8 cellular contexts compared by ENCODE assay signal in the genomic region with DNA sequence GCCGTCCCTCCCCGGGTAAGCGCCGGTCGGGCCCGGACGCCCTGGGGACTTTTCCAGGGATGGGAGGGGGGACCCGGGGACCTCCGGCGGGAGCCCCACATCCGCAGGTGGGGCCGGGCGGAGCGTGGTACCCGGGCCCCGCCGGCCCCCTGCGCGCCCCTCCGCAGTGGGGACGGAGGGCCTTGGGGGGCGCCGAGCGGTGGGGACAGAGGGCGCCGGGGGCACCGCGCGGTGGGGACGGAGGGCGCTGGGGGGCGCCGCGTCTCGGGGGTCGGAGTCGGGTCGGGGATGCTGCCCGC. TPM values are rescaled to one million over a fixed set of nuclear protein-coding genes. Genes with fewer than 3 reads are reported as not detected.
DNase-seq lines count a peak whose midpoint lies in the region; ATAC-seq and TF ChIP-seq lines count a peak whose summit lies in the region.

No MANE protein-coding gene starts in this region.

- ATAC-seq in HG02840 (IDR thresholded peaks at IDR 0.05; ENCODE audit: low FRiP score, unreplicated experiment) (peak; percentile 31), HG03039 (IDR thresholded peaks at IDR 0.05; ENCODE audit: unreplicated experiment) (no peak), HG02623 (IDR thresholded peaks at IDR 0.05; ENCODE audit: unreplicated experiment) (no peak)

- no peaks in the 10 kb centered on the region for H3K36me3 Mint-ChIP-seq in mesothelial cell of epicardium

- no peaks in the 10 kb centered on the region for H3K27me3 ChIP-seq in breast epithelium

- intact Hi-C loops in breast epithelium (cut with DNase I; ENCODE audit: low total_unique reads) = no loop called here

- no peak overlapping the region for H3K27ac Mint-ChIP-seq in mesothelial cell of epicardium

- H3K27ac ChIP-seq in breast epithelium (peak overlapping the region; percentile 81 to 89), mesodermal cell (ENCODE audit: low read depth, low read length, severe bottlenecking) (no peak overlapping the region)

- TF ChIP-seq CTCF in AG10803 (conservative IDR thresholded peaks at IDR 0.05; ENCODE audit: low read length) (no peak), breast epithelium (IDR thresholded peaks at IDR 0.05) (no peak), mesothelial cell of epicardium (IDR thresholded peaks at IDR 0.05; ENCODE audit: unreplicated experiment) (no peak)

- H3K9me3 ChIP-seq in breast epithelium (no peaks in the 10 kb centered on the region), mesodermal cell (ENCODE audit: control insufficient read depth, low read length) (no peaks in the 10 kb centered on the region)

- H3K4me3 ChIP-seq in AG10803 (ENCODE audit: low read length) (peak overlapping the region; percentile 57), breast epithelium (peak overlapping the region; percentile 83 to 89 (median 83)), mesodermal cell (ENCODE audit: extremely low read depth, insufficient read depth, low read length, poor library complexity, severe bottlenecking) (peak overlapping the region; percentile 66)

- H3K4me1 ChIP-seq in breast epithelium = peaks cover 0 to 7% of the 10 kb centered on the region in 2 donors
- no peaks in the 10 kb centered on the region for H3K4me1 ChIP-seq in mesodermal cell (ENCODE audit: control insufficient read depth, insufficient read depth, low read length, poor library complexity, severe bottlenecking)

- no peaks in the 10 kb centered on the region for H3K9me3 Mint-ChIP-seq in mesothelial cell of epicardium

- H3K4me1 Mint-ChIP-seq in mesothelial cell of epicardium = peaks cover 51% of the 10 kb centered on the region

- DNase-seq in AG10803 (ENCODE audit: low read depth) = no peak
- DNase-seq in breast epithelium (ENCODE audit: low spot score in 2 of 2) = no peak
- DNase-seq in superior temporal gyrus (ENCODE audit: extremely low spot score) = no peak
- DNase-seq in mesothelial cell of epicardium (ENCODE audit: low spot score in 2 of 2, unreplicated experiment in 2 of 2) = no peak

- no peak for TF ChIP-seq POLR2A in breast epithelium (IDR thresholded peaks at IDR 0.05)

- WGBS in mesodermal cell (ENCODE audit: insufficient coverage in 2 of 2), 2 experiments = 0% methylated on average over 8 of the region's 39 CpGs; no CpG with 5 or more reads in 1 of the 2 experiments

- H3K36me3 ChIP-seq in breast epithelium (no peaks in the 10 kb centered on the region), mesodermal cell (ENCODE audit: control insufficient read depth, insufficient read depth, low read length) (no peaks in the 10 kb centered on the region)

- H3K27me3 Mint-ChIP-seq in mesothelial cell of epicardium (ENCODE audit: low read depth) = peaks cover 13% of the 10 kb centered on the region

- H3K4me3 Mint-ChIP-seq in mesothelial cell of epicardium = no peak overlapping the region

RNA-seq across cellular contexts. Expression of gene PLEKHG1, which starts 0.3 kb away (rescaled TPM):
- total RNA-seq in breast epithelium = 10 to 100 TPM; 26.4 to 77.0 (median 40.2) TPM
- polyA plus RNA-seq in mesodermal cell (2013, experiment 1 of 2) = 12.7 TPM
- 7.7 TPM for polyA plus RNA-seq in mesodermal cell (2013, experiment 2 of 2)
- 65.7 to 69.4 TPM (median 69.3 TPM) in 3 replicates for total RNA-seq in mesothelial cell of epicardium
